16 cellular contexts compared by ENCODE assay signal in the genomic region with DNA sequence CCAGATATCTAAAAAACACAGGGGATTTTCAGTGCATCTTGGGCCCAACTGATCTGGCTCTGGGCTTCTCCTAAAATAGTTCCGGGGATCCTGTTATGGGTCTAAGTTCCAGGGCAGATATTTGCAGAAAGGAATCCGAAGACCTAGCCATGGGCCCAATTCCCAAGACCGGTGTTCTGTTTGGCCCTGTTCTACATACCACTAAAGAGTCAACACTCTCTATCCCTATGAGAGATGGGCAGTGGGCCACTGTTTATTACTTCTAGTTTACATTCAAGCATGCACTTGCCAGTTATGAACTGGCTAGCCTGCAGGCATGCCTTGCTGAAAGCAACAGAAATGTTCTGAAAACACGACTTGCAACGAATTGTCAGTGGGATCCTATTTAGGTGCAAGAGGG.
DNase-seq lines count a peak whose midpoint lies in the region; ATAC-seq and TF ChIP-seq lines count a peak whose summit lies in the region.
"Had no signal": no experiment of that assay in that cellular context is flagged by ENCODE, and none has a peak within 500 bp of the region (broad histone marks: within the 10 kb centered on the region; RNA-seq: fewer than 3 reads in every experiment).

No MANE protein-coding gene starts in this region.

- CTCF ChIA-PET in IMR-90 (lab: Yijun Ruan, JAX) = no interaction called here

- no peaks in the 10 kb centered on the region for H3K9me3 ChIP-seq in IMR-90 (ENCODE audit: control insufficient read depth, insufficient read depth, low read length)
- no peaks in the 10 kb centered on the region for H3K9me3 ChIP-seq in neuronal stem cell (replicated peaks in 1 of 2; ENCODE audit: control insufficient read depth in 2 of 2, insufficient read depth in 1 of 2, low read depth in 1 of 2, low read length in 2 of 2)
- H3K9me3 ChIP-seq: BE2C, Caco-2 had no signal

- H4K20me1 ChIP-seq in IMR-90 (ENCODE audit: insufficient read depth, low read length) = no peaks in the 10 kb centered on the region

- no peak overlapping the region for H3K27ac Mint-ChIP-seq in activated T-helper 1 cell treated with anti-CD3 and anti-CD28 coated beads, Interleukin-12 subunit alpha, Interleukin-12 subunit beta, Interleukin-2, Interleukin-4 antibody, amounts not matched to agents 30 ng/mL and 10 ng/mL and 1 ng/mL, durations not matched to agents 14 hours and 24 hours and 36 hours
- H3K27ac Mint-ChIP-seq: CD4-positive, CD25-positive, alpha-beta regulatory T cell; GM23338; HFFc6 had no signal

- no peaks in the 10 kb centered on the region for H3K4me1 Mint-ChIP-seq in activated T-helper 1 cell treated with anti-CD3 and anti-CD28 coated beads, Interleukin-12 subunit alpha, Interleukin-12 subunit beta, Interleukin-2, Interleukin-4 antibody, amounts not matched to agents 30 ng/mL and 10 ng/mL and 1 ng/mL, durations not matched to agents 14 hours and 24 hours and 36 hours (ENCODE audit: low read depth)
- H3K4me1 Mint-ChIP-seq: CD4-positive, CD25-positive, alpha-beta regulatory T cell; CD8-positive, alpha-beta memory T cell; GM23338 had no signal

- H3K9me1 ChIP-seq in IMR-90 (ENCODE audit: insufficient read depth, low read length) = no peaks in the 10 kb centered on the region

- TF ChIP-seq RAD21 in IMR-90 (IDR thresholded peaks at IDR 0.05; ENCODE audit: low read length) = no peak

- POLR2A ChIA-PET in IMR-90 (lab: Charles Lee; ENCODE audit: unreplicated experiment) = no interaction called here

- no peaks in the 10 kb centered on the region for H3K27me3 Mint-ChIP-seq in activated T-helper 1 cell treated with anti-CD3 and anti-CD28 coated beads, Interleukin-12 subunit alpha, Interleukin-12 subunit beta, Interleukin-2, Interleukin-4 antibody, amounts not matched to agents 30 ng/mL and 10 ng/mL and 1 ng/mL, durations not matched to agents 14 hours and 24 hours and 36 hours (ENCODE audit: insufficient read depth)
- H3K27me3 Mint-ChIP-seq: CD4-positive, CD25-positive, alpha-beta regulatory T cell; CD8-positive, alpha-beta memory T cell had no signal

- no peak overlapping the region for H3K56ac ChIP-seq in IMR-90 (ENCODE audit: extremely low read depth, insufficient read depth, low read length)

- no peak overlapping the region for H2BK20ac ChIP-seq in IMR-90 (ENCODE audit: low read depth, low read length)

- H3K23ac ChIP-seq in IMR-90 (ENCODE audit: low read depth, low read length) = no peak overlapping the region
- H3K23ac ChIP-seq in neuronal stem cell (ENCODE audit: low read depth, low read length, poor library complexity) = no peak overlapping the region

- H2BK15ac ChIP-seq in IMR-90 (ENCODE audit: low read depth, low read length) (no peak overlapping the region), neuronal stem cell (ENCODE audit: low read length) (no peak overlapping the region)

- no peak overlapping the region for H2BK12ac ChIP-seq in neuronal stem cell (ENCODE audit: low read length)

- H3K27me3 ChIP-seq in IMR-90 (ENCODE audit: control insufficient read depth, insufficient read depth, low read length) = no peaks in the 10 kb centered on the region
- no peaks in the 10 kb centered on the region for H3K27me3 ChIP-seq in neuronal stem cell (ENCODE audit: control insufficient read depth in 3 of 3, insufficient read depth in 3 of 3, low read depth in 1 of 3, low read length in 3 of 3)
- H3K27me3 ChIP-seq: BE2C had no signal

- no peaks in the 10 kb centered on the region for H3K36me3 ChIP-seq in IMR-90 (ENCODE audit: control insufficient read depth, insufficient read depth, low read length)
- H3K36me3 ChIP-seq in neuronal stem cell (replicated peaks in 1 of 2; ENCODE audit: control insufficient read depth in 2 of 2, insufficient read depth in 2 of 2, low read length in 2 of 2) = no peaks in the 10 kb centered on the region
- H3K36me3 ChIP-seq: BE2C had no signal

- H4K5ac ChIP-seq in IMR-90 (ENCODE audit: low read depth, low read length) = no peak overlapping the region

- intact Hi-C loops in IMR-90 (cut with micrococcal nuclease) = no loop called here
- intact Hi-C loops in activated T-helper 1 cell treated with anti-CD3 and anti-CD28 coated beads, Interleukin-12 subunit alpha, Interleukin-12 subunit beta, Interleukin-2, Interleukin-4 antibody, amounts not matched to agents 30 ng/mL and 10 ng/mL and 1 ng/mL, durations not matched to agents 14 hours and 24 hours and 36 hours (cut with micrococcal nuclease) = no loop called here

- BruUV-seq in IMR-90 (replicated peaks; lab: Mats Ljungman, UMichigan) = no TSS peak

- no peaks in the 10 kb centered on the region for H3K9me3 Mint-ChIP-seq in activated T-helper 1 cell treated with anti-CD3 and anti-CD28 coated beads, Interleukin-12 subunit alpha, Interleukin-12 subunit beta, Interleukin-2, Interleukin-4 antibody, amounts not matched to agents 30 ng/mL and 10 ng/mL and 1 ng/mL, durations not matched to agents 14 hours and 24 hours and 36 hours
- H3K9me3 Mint-ChIP-seq: GM23338, HFFc6 had no signal

- no peak overlapping the region for H3K18ac ChIP-seq in IMR-90 (ENCODE audit: low read depth, low read length)
- no peak overlapping the region for H3K18ac ChIP-seq in neuronal stem cell (ENCODE audit: low read length)

- no peak overlapping the region for H2AK9ac ChIP-seq in IMR-90 (replicated peaks; ENCODE audit: low read depth, low read length, poor library complexity)

- no peak overlapping the region for H3K9ac ChIP-seq in IMR-90 (ENCODE audit: low read depth, low read length)
- no peak overlapping the region for H3K9ac ChIP-seq in neuronal stem cell (ENCODE audit: low read depth, low read length, poor library complexity)

- no peak overlapping the region for H3K4me2 ChIP-seq in IMR-90 (ENCODE audit: low read depth, low read length)
- H3K4me2 ChIP-seq in neuronal stem cell (ENCODE audit: insufficient read depth, low read length, poor library complexity, severe bottlenecking) = no peak overlapping the region
- H3K4me2 ChIP-seq: GM23338 had no signal

- H3K14ac ChIP-seq in IMR-90 (replicated peaks; ENCODE audit: low read depth, low read length) (no peak overlapping the region), neuronal stem cell (ENCODE audit: low read length) (no peak overlapping the region)

- peak overlapping the region; percentile 54 for H2AFZ ChIP-seq in IMR-90 (replicated peaks; ENCODE audit: low read length, poor library complexity)
- H2AFZ ChIP-seq in neuronal stem cell (ENCODE audit: low read length) = no peak overlapping the region
- H2AFZ ChIP-seq: GM23338 had no signal

- H3K4me3 ChIP-seq in IMR-90 (ENCODE audit: insufficient read depth, low read depth, low read length) (no peak overlapping the region), neuronal stem cell (ENCODE audit: low read length in 2 of 2) (no peak overlapping the region)
- H3K4me3 ChIP-seq: GM23338 had no signal

- H3K27ac ChIP-seq in IMR-90 (ENCODE audit: insufficient read depth, low read length) (no peak overlapping the region), VCaP (peak overlapping the region; percentile 76), neuronal stem cell (replicated peaks; ENCODE audit: low read length) (no peak overlapping the region)

- WGBS in IMR-90 (ENCODE audit: extremely low coverage in 2 of 2, insufficient read length in 1 of 2), 2 experiments = no CpG with 5 or more reads among the region's 5 CpGs
- WGBS in neuronal stem cell (ENCODE audit: extremely low coverage in 2 of 2, insufficient read length in 2 of 2, insufficient replicate concordance in 1 of 2), 2 donors = no CpG with 5 or more reads among the region's 5 CpGs

- no peak for TF ChIP-seq POLR2A in IMR-90 (IDR thresholded peaks at IDR 0.05; ENCODE audit: low read depth, low read length)

- H2BK120ac ChIP-seq in IMR-90 (ENCODE audit: low read depth, low read length) (no peak overlapping the region), neuronal stem cell (ENCODE audit: low read depth, low read length) (no peak overlapping the region)

- no peaks in the 10 kb centered on the region for H3K4me1 ChIP-seq in IMR-90 (ENCODE audit: control insufficient read depth, insufficient read depth, low read length)
- H3K4me1 ChIP-seq in neuronal stem cell (ENCODE audit: control insufficient read depth in 2 of 2, insufficient read depth in 1 of 2, low read depth in 1 of 2, low read length in 2 of 2) = no peaks in the 10 kb centered on the region
- H3K4me1 ChIP-seq: BE2C, Caco-2 had no signal

- no peak overlapping the region for H2BK5ac ChIP-seq in IMR-90 (ENCODE audit: low read depth, low read length, poor library complexity, severe bottlenecking)
- no peak overlapping the region for H2BK5ac ChIP-seq in neuronal stem cell (ENCODE audit: low read length)

- peak; percentile 81 for ATAC-seq in IMR-90 (ENCODE audit: low read depth)
- ATAC-seq: GM23338, HCT116 had no signal

- H3K79me1 ChIP-seq in IMR-90 (ENCODE audit: low read depth in 1 of 2, low read length in 2 of 2) (no peaks in the 10 kb centered on the region), neuronal stem cell (ENCODE audit: low read depth, low read length) (no peaks in the 10 kb centered on the region)

- in situ Hi-C loops in IMR-90 (cut with MboI; ENCODE audit: low sequenced_read_pairs) = no loop called here

- H4K8ac ChIP-seq in IMR-90 (ENCODE audit: low read depth in 2 of 2, low read length in 2 of 2) (peak overlapping the region in 1 of 2 experiments; percentile 21; a peak in 1 of 4 replicates), neuronal stem cell (ENCODE audit: low read depth, low read length) (peak overlapping the region; percentile 43)

- dilution Hi-C loops in IMR-90 (cut with HindIII; ENCODE audit: low sequenced_read_pairs, unreplicated experiment) = no loop called here

- H3K36me3 Mint-ChIP-seq in activated T-helper 1 cell treated with anti-CD3 and anti-CD28 coated beads, Interleukin-12 subunit alpha, Interleukin-12 subunit beta, Interleukin-2, Interleukin-4 antibody, amounts not matched to agents 30 ng/mL and 10 ng/mL and 1 ng/mL, durations not matched to agents 14 hours and 24 hours and 36 hours (ENCODE audit: low read depth) = no peaks in the 10 kb centered on the region
- H3K36me3 Mint-ChIP-seq: CD4-positive, CD25-positive, alpha-beta regulatory T cell; CD8-positive, alpha-beta memory T cell had no signal

- no peak overlapping the region for H4K91ac ChIP-seq in IMR-90 (ENCODE audit: insufficient read depth, low read depth, low read length)
- no peak overlapping the region for H4K91ac ChIP-seq in neuronal stem cell (ENCODE audit: low read depth, low read length, poor library complexity)

- H2AK5ac ChIP-seq in IMR-90 (ENCODE audit: low read depth, low read length) (no peak overlapping the region), neuronal stem cell (ENCODE audit: low read depth, low read length) (no peak overlapping the region)

- DNase-seq in IMR-90 (peak; percentile 21), fibroblast of peridontal ligament (ENCODE audit: extremely low read depth) (peak; percentile 51), neuronal stem cell (ENCODE audit: low spot score) (no peak), HT-29 (ENCODE audit: low spot score) (no peak), GF-D8 (lab: John Stamatoyannopoulos, UW) (no peak)
- DNase-seq in activated T-helper 1 cell treated with anti-CD3 and anti-CD28 coated beads, Interleukin-12 subunit alpha, Interleukin-12 subunit beta, Interleukin-2, Interleukin-4 antibody, amounts not matched to agents 30 ng/mL and 10 ng/mL and 1 ng/mL, durations not matched to agents 14 hours and 24 hours and 36 hours (ENCODE audit: low spot score) = no peak
- DNase-seq: BE2C; C1 segment of cervical spinal cord; Caco-2; CD4-positive, CD25-positive, alpha-beta regulatory T cell; CD8-positive, alpha-beta memory T cell; H7; HFFc6 had no signal

- no peak overlapping the region for H3K4me3 Mint-ChIP-seq in activated T-helper 1 cell treated with anti-CD3 and anti-CD28 coated beads, Interleukin-12 subunit alpha, Interleukin-12 subunit beta, Interleukin-2, Interleukin-4 antibody, amounts not matched to agents 30 ng/mL and 10 ng/mL and 1 ng/mL, durations not matched to agents 14 hours and 24 hours and 36 hours
- H3K4me3 Mint-ChIP-seq: CD4-positive, CD25-positive, alpha-beta regulatory T cell; CD8-positive, alpha-beta memory T cell; GM23338; HFFc6 had no signal

- H3K4ac ChIP-seq in IMR-90 (ENCODE audit: low read depth, low read length) (no peak overlapping the region), neuronal stem cell (ENCODE audit: low read length) (no peak overlapping the region)

- TF ChIP-seq CTCF in IMR-90 (conservative IDR thresholded peaks at IDR 0.05; ENCODE audit: low read depth, low read length) = no peak
- no peak for TF ChIP-seq CTCF in VCaP (conservative IDR thresholded peaks at IDR 0.05)

Comparison
In these comparisons a context has a peak if more than half of its experiments do, and no peak if none do; other contexts are left out.
1. DNase-seq: peak in IMR-90 (single experiment) and fibroblast of peridontal ligament (single experiment); none in neuronal stem cell (single experiment), activated T-helper 1 cell treated with anti-CD3 and anti-CD28 coated beads, Interleukin-12 subunit alpha, Interleukin-12 subunit beta, Interleukin-2, Interleukin-4 antibody, amounts not matched to agents 30 ng/mL and 10 ng/mL and 1 ng/mL, durations not matched to agents 14 hours and 24 hours and 36 hours (single experiment), HT-29 (single experiment) and GF-D8 (single experiment).